Comparison of ENCODE assay signal across 7 cellular contexts in genomic region chr13:28534801-28535200, GRCh38.
"Had no signal": no experiment of that assay in that cellular context is flagged by ENCODE, and none has a peak within 500 bp of the region (broad histone marks: within the 10 kb centered on the region; RNA-seq: fewer than 3 reads in every experiment).

No MANE protein-coding gene starts in this region.

- H3K4me3 ChIP-seq: GM23248, GM23338, HAP-1 had no signal

- H3K4me2 ChIP-seq: GM23338 had no signal

- DNase-seq: GM23248, GOT3, H9, HCEC 1CT had no signal

- H3K9ac ChIP-seq: GM23248 had no signal

- H3K36me3 ChIP-seq: HAP-1 had no signal

- H3K27ac Mint-ChIP-seq: GM23338, H9 had no signal

- H2AFZ ChIP-seq: GM23248, GM23338 had no signal

- ATAC-seq: GM23338, HCT116 had no signal

- H3K4me3 Mint-ChIP-seq: GM23338 had no signal

- H3K27ac ChIP-seq: GM23248 had no signal
